8 cellular contexts compared by ENCODE assay signal in genomic region chr7:72230281-72230680, GRCh38.
"Had no signal": no experiment of that assay in that cellular context is flagged by ENCODE, and none has a peak within 500 bp of the region (broad histone marks: within the 10 kb centered on the region; RNA-seq: fewer than 3 reads in every experiment).

No MANE protein-coding gene starts in this region.

- H3K9ac ChIP-seq: GM23248 had no signal

- H3K27ac Mint-ChIP-seq: GM23338, HFFc6 had no signal

- H2AFZ ChIP-seq: GM23248, GM23338 had no signal

- H3K27ac ChIP-seq: GM23248 had no signal

- ATAC-seq: GM23338, HCT116 had no signal

- H3K4me3 ChIP-seq: GM23248, GM23338, HAP-1 had no signal

- DNase-seq: GM23248, GOT3, H7, HCEC 1CT, HFFc6 had no signal

- H3K9me3 ChIP-seq: HAP-1 had no signal

- H3K4me1 ChIP-seq: HAP-1 had no signal

- H3K4me2 ChIP-seq: GM23338 had no signal

- H3K36me3 ChIP-seq: HAP-1 had no signal

- H3K4me3 Mint-ChIP-seq: GM23338, HFFc6 had no signal
